In genomic region chr6:7851780-7852179, GRCh38 we compare ENCODE assay signal across 11 cellular contexts.
"Had no signal": no experiment of that assay in that cellular context is flagged by ENCODE, and none has a peak within 500 bp of the region (broad histone marks: within the 10 kb centered on the region; RNA-seq: fewer than 3 reads in every experiment).

No MANE protein-coding gene starts in this region.

- H3K36me3 ChIP-seq: HAP-1 had no signal

- H3K4me3 Mint-ChIP-seq: GM23338, H9, HFFc6 had no signal

- DNase-seq: GM23248, GOT3, H7, H9, HCEC 1CT, HFFc6 had no signal

- H3K4me2 ChIP-seq: GM23338 had no signal

- H3K4me3 ChIP-seq: GM23248, GM23338, HAP-1 had no signal

- H3K27ac Mint-ChIP-seq: GM23338, H9, HFFc6 had no signal

- FAIRE-seq: H1, H54 had no signal

- ATAC-seq: GM23338, HCT116 had no signal

- H3K27ac ChIP-seq: GM23248 had no signal

- H3K4me1 ChIP-seq: HAP-1 had no signal

- H2AFZ ChIP-seq: GM23248, GM23338 had no signal
